21 cellular contexts compared by ENCODE assay signal in genomic region chr6:29757701-29758293, GRCh38. TPM values are rescaled to one million over a fixed set of nuclear protein-coding genes. Genes with fewer than 3 reads are reported as not detected.
DNase-seq lines count a peak whose midpoint lies in the region; ATAC-seq and TF ChIP-seq lines count a peak whose summit lies in the region.
"Had no signal": no experiment of that assay in that cellular context is flagged by ENCODE, and none has a peak within 500 bp of the region (broad histone marks: within the 10 kb centered on the region; RNA-seq: fewer than 3 reads in every experiment).

No MANE protein-coding gene starts in this region.

- peaks cover 7% of the 10 kb centered on the region for H3K4me1 Mint-ChIP-seq in osteocyte (ENCODE audit: unreplicated experiment)
- H3K4me1 Mint-ChIP-seq in endothelial cell (ENCODE audit: unreplicated experiment), result peaks cover 38% of the 10 kb centered on the region

- no peaks in the 10 kb centered on the region for H3K9me3 Mint-ChIP-seq in osteocyte (ENCODE audit: unreplicated experiment)
- no peaks in the 10 kb centered on the region for H3K9me3 Mint-ChIP-seq in endothelial cell (ENCODE audit: unreplicated experiment)
- H3K9me3 Mint-ChIP-seq: HFFc6, IgD-negative memory B cell had no signal

- H3K36me3 Mint-ChIP-seq in osteocyte (ENCODE audit: unreplicated experiment) (no peaks in the 10 kb centered on the region), endothelial cell (ENCODE audit: low read depth, unreplicated experiment) (no peaks in the 10 kb centered on the region)
- H3K36me3 Mint-ChIP-seq: IgD-negative memory B cell had no signal

- no peak overlapping the region for H3K27ac Mint-ChIP-seq in osteocyte (ENCODE audit: unreplicated experiment)
- no peak overlapping the region for H3K27ac Mint-ChIP-seq in endothelial cell (ENCODE audit: unreplicated experiment)
- H3K27ac Mint-ChIP-seq: HFFc6 had no signal

- DNase-seq in NCI-H82 (lab: John Stamatoyannopoulos, UW) (peak; percentile 50), NCI-H82 treated with DMSO at 0.1 percent for 48 hours (lab: John Stamatoyannopoulos, UW; ENCODE audit: unreplicated experiment) (no peak), SK-MEL-5 (ENCODE audit: low read depth, low spot score) (peak; percentile 66), osteocyte (ENCODE audit: extremely low spot score, unreplicated experiment) (peak; percentile 30), endothelial cell (ENCODE audit: low spot score) (no peak), AG20443 (ENCODE audit: low spot score) (no peak)
- DNase-seq: 8988T, DMS79 treated with DMSO at 0.1 percent for 48 hours, GDM1, GM23248, HFFc6, NCI-H1436 treated with DMSO at 0.1 percent for 48 hours, NCI-H2107, NCI-H446 treated with DMSO at 0.1 percent for 48 hours, NCI-H774, Peyer's patch, SHP77 had no signal

- no peak for ATAC-seq in HG03159 (IDR thresholded peaks at IDR 0.05; ENCODE audit: unreplicated experiment)

- H3K36me3 ChIP-seq in iPS-20b (ENCODE audit: insufficient read depth, low read depth, low read length), result no peaks in the 10 kb centered on the region
- H3K36me3 ChIP-seq: BLaER1 treated with 17β-estradiol and CSF1 and Interleukin-3, amounts not matched to agents 10 nM and 100 nM; Peyer's patch had no signal

- in situ Hi-C loops in SK-MEL-5 (cut with HindIII; ENCODE audit: low pct_unique_long_range_greater_than_20kb, low sequenced_read_pairs), result no loop called here

- H3K9me3 ChIP-seq in iPS-20b (ENCODE audit: insufficient read depth, low read depth, low read length), result no peaks in the 10 kb centered on the region
- H3K9me3 ChIP-seq: BLaER1 treated with 17β-estradiol and CSF1 and Interleukin-3, amounts not matched to agents 10 nM and 100 nM; Peyer's patch had no signal

- no peak overlapping the region for H3K27ac ChIP-seq in iPS-20b (ENCODE audit: low read length)
- H3K27ac ChIP-seq: BLaER1 treated with 17β-estradiol and CSF1 and Interleukin-3, amounts not matched to agents 10 nM and 100 nM; GM23248; Peyer's patch had no signal

- H3K9ac ChIP-seq in iPS-20b (ENCODE audit: low read depth, low read length), result peak overlapping the region; percentile 42; the same call in 1 of the 2 replicates
- H3K9ac ChIP-seq: BLaER1 treated with 17β-estradiol and CSF1 and Interleukin-3, amounts not matched to agents 10 nM and 100 nM; GM23248 had no signal

- H3K4me3 Mint-ChIP-seq in osteocyte (ENCODE audit: unreplicated experiment) (no peak overlapping the region), endothelial cell (ENCODE audit: unreplicated experiment) (no peak overlapping the region)
- H3K4me3 Mint-ChIP-seq: HFFc6 had no signal

- TF ChIP-seq CTCF in osteocyte (IDR thresholded peaks at IDR 0.05) (no peak), endothelial cell (IDR thresholded peaks at IDR 0.05; ENCODE audit: unreplicated experiment) (no peak)

- peak overlapping the region; percentile 8; the same call in 1 of the 2 replicates for H3K4me3 ChIP-seq in iPS-20b (ENCODE audit: low read length)
- H3K4me3 ChIP-seq: BLaER1 treated with 17β-estradiol and CSF1 and Interleukin-3, amounts not matched to agents 10 nM and 100 nM; GM23248; Peyer's patch had no signal

- peaks cover 13% of the 10 kb centered on the region for H3K27me3 Mint-ChIP-seq in osteocyte (ENCODE audit: unreplicated experiment)
- H3K27me3 Mint-ChIP-seq in endothelial cell (ENCODE audit: unreplicated experiment), result peaks cover 6% of the 10 kb centered on the region

- H3K4me1 ChIP-seq in iPS-20b (ENCODE audit: insufficient read depth, low read length), result peaks cover 39% of the 10 kb centered on the region
- H3K4me1 ChIP-seq: Peyer's patch had no signal

- peaks cover 8% of the 10 kb centered on the region for H3K27me3 ChIP-seq in iPS-20b (ENCODE audit: insufficient read depth, low read length)
- H3K27me3 ChIP-seq: BLaER1 treated with 17β-estradiol and CSF1 and Interleukin-3, amounts not matched to agents 10 nM and 100 nM; Peyer's patch had no signal

RNA-seq across cellular contexts. Expression of gene HLA-F, which starts 34.6 kb away (rescaled TPM):
- 28.0 and 30.4 TPM in 2 replicates for total RNA-seq in SK-MEL-5 (2014; rRNA removed; shearing (Covaris generic))
- 28.4 and 31.7 TPM in 2 replicates for polyA plus RNA-seq in SK-MEL-5 (2015; cell fraction: cytosol; rRNA removed)
- 111 and 143 TPM in 2 replicates for polyA plus RNA-seq in SK-MEL-5 (2015; cell fraction: nucleus; rRNA removed)
- total RNA-seq in osteocyte (11.4 and 12.5 TPM in 2 replicates), endothelial cell (ENCODE audit: unreplicated experiment) (5.1 TPM)

Comparison
In these comparisons a context has a peak if more than half of its experiments do, and no peak if none do; other contexts are left out.
1. DNase-seq: peak in NCI-H82 (single experiment), SK-MEL-5 (single experiment) and osteocyte (single experiment); none in NCI-H82 treated with DMSO at 0.1 percent for 48 hours (single experiment), endothelial cell (single experiment) and AG20443 (single experiment).